8 cellular contexts compared by ENCODE assay signal in genomic region chr17:81221842-81222619, GRCh38. TPM values are rescaled to one million over a fixed set of nuclear protein-coding genes. Genes with fewer than 3 reads are reported as not detected.
DNase-seq lines count a peak whose midpoint lies in the region; ATAC-seq and TF ChIP-seq lines count a peak whose summit lies in the region.

No MANE protein-coding gene starts in this region.

- no peak overlapping the region for H3K27ac ChIP-seq in left lung
- H3K27ac ChIP-seq in thymus (ENCODE audit: low read depth): no peak overlapping the region

- no peaks in the 10 kb centered on the region for H3K36me3 ChIP-seq in adipocyte (ENCODE audit: control insufficient read depth, insufficient read depth, low read length, severe bottlenecking)
- peaks cover 0 to 14% of the 10 kb centered on the region in 2 donors for H3K36me3 ChIP-seq in left lung
- H3K36me3 ChIP-seq in thymus (ENCODE audit: control insufficient read depth, insufficient read depth): peaks cover 22% of the 10 kb centered on the region

- peaks cover 11% of the 10 kb centered on the region for H3K4me1 Mint-ChIP-seq in activated CD4-positive, alpha-beta T cell treated with anti-CD3 and anti-CD28 coated beads, Interleukin-2, amount 10 ng/mL, durations not matched to agents 24 days and 14 days

- H3K4me1 ChIP-seq in adipocyte (ENCODE audit: control insufficient read depth, insufficient read depth, low read length): peaks cover 13% of the 10 kb centered on the region
- H3K4me1 ChIP-seq in left lung: peaks cover 8 to 25% of the 10 kb centered on the region in 2 donors
- peaks cover 10% of the 10 kb centered on the region for H3K4me1 ChIP-seq in thymus (ENCODE audit: control insufficient read depth, insufficient read depth, low read length)

- no peaks in the 10 kb centered on the region for H3K9me3 Mint-ChIP-seq in activated CD4-positive, alpha-beta T cell treated with anti-CD3 and anti-CD28 coated beads, Interleukin-2, amount 10 ng/mL, durations not matched to agents 24 days and 14 days

- no peak for DNase-seq in activated CD4-positive, alpha-beta T cell treated with anti-CD3 and anti-CD28 coated beads, Interleukin-2, amount 10 ng/mL, durations not matched to agents 24 days and 14 days
- no peak for DNase-seq in activated CD4-positive, alpha-beta T cell treated with anti-CD3 and anti-CD28 coated beads for 4 hours
- DNase-seq in adipocyte (ENCODE audit: low read depth) (peak; percentile 17), left lung (peak in 1 of 2 donors; percentile 68), iPS-NIHi11 (ENCODE audit: low spot score) (no peak)

- 44% methylated on average over 24 of the region's 24 CpGs for WGBS in thymus

- no peak for ATAC-seq in left lung
- ATAC-seq in GM18519 (IDR thresholded peaks at IDR 0.05; ENCODE audit: low FRiP score, unreplicated experiment): no peak
- no peak for ATAC-seq in GM18868 (IDR thresholded peaks at IDR 0.05; ENCODE audit: unreplicated experiment)

- H3K27ac Mint-ChIP-seq in activated CD4-positive, alpha-beta T cell treated with anti-CD3 and anti-CD28 coated beads, Interleukin-2, amount 10 ng/mL, durations not matched to agents 24 days and 14 days: no peak overlapping the region

- no peak for TF ChIP-seq CTCF in left lung (IDR thresholded peaks at IDR 0.05)

- intact Hi-C loops in activated CD4-positive, alpha-beta T cell treated with anti-CD3 and anti-CD28 coated beads, Interleukin-2, amount 10 ng/mL, durations not matched to agents 24 days and 14 days (cut with micrococcal nuclease): no loop called here
- intact Hi-C loops in left lung (cut with DNase I): no loop called here

- peak overlapping the region; percentile 79 for H3K9ac ChIP-seq in adipocyte (ENCODE audit: low read length)

- H3K9me3 ChIP-seq in adipocyte (ENCODE audit: control insufficient read depth, low read length) (peaks cover 1% of the 10 kb centered on the region), left lung (peaks cover 0 to under 1% of the 10 kb centered on the region in 2 donors), thymus (ENCODE audit: control insufficient read depth) (no peaks in the 10 kb centered on the region)

- H3K36me3 Mint-ChIP-seq in activated CD4-positive, alpha-beta T cell treated with anti-CD3 and anti-CD28 coated beads, Interleukin-2, amount 10 ng/mL, durations not matched to agents 24 days and 14 days (ENCODE audit: low read depth): peaks cover 2% of the 10 kb centered on the region

- H3K4me3 ChIP-seq in adipocyte (ENCODE audit: low read length): peak overlapping the region; percentile 82
- H3K4me3 ChIP-seq in left lung: peak overlapping the region; percentile 75 to 80
- peak overlapping the region; percentile 80 for H3K4me3 ChIP-seq in thymus (ENCODE audit: low read length)

- H3K27me3 Mint-ChIP-seq in activated CD4-positive, alpha-beta T cell treated with anti-CD3 and anti-CD28 coated beads, Interleukin-2, amount 10 ng/mL, durations not matched to agents 24 days and 14 days: peaks cover 2% of the 10 kb centered on the region

- H3K27me3 ChIP-seq in adipocyte (replicated peaks; ENCODE audit: control insufficient read depth, insufficient read depth, low read length) (no peaks in the 10 kb centered on the region), left lung (no peaks in the 10 kb centered on the region), thymus (ENCODE audit: control insufficient read depth, insufficient read depth) (peaks cover 3% of the 10 kb centered on the region)

- H3K4me3 Mint-ChIP-seq in activated CD4-positive, alpha-beta T cell treated with anti-CD3 and anti-CD28 coated beads, Interleukin-2, amount 10 ng/mL, durations not matched to agents 24 days and 14 days: peak overlapping the region; percentile 85

RNA-seq across cellular contexts. Expression of gene CEP131, which starts 0.7 kb away (rescaled TPM):
- total RNA-seq in activated CD4-positive, alpha-beta T cell treated with anti-CD3 and anti-CD28 coated beads, Interleukin-2, amount 10 ng/mL, durations not matched to agents 24 days and 14 days: 15.6 and 18.0 TPM in 2 replicates
- total RNA-seq in left lung: 1 to 10 TPM; 7.7 to 9.0 TPM
- polyA plus RNA-seq in thymus: 13.3 TPM

RNA-seq across cellular contexts. Expression of gene TEPSIN, which starts 16.8 kb away (rescaled TPM):
- 36.4 and 40.0 TPM in 2 replicates for total RNA-seq in activated CD4-positive, alpha-beta T cell treated with anti-CD3 and anti-CD28 coated beads, Interleukin-2, amount 10 ng/mL, durations not matched to agents 24 days and 14 days
- total RNA-seq in left lung: 10 to 100 TPM; 32.3 to 41.2 TPM
- 85.3 TPM for polyA plus RNA-seq in thymus

RNA-seq across cellular contexts. Expression of gene NDUFAF8, which starts 17.1 kb away (rescaled TPM):
- 73.6 and 77.1 TPM in 2 replicates for total RNA-seq in activated CD4-positive, alpha-beta T cell treated with anti-CD3 and anti-CD28 coated beads, Interleukin-2, amount 10 ng/mL, durations not matched to agents 24 days and 14 days
- total RNA-seq in left lung: 10 to 100 TPM; 38.3 to 42.2 TPM
- 47.1 TPM for polyA plus RNA-seq in thymus

RNA-seq across cellular contexts. Expression of gene AATK, which starts 56.0 kb away (rescaled TPM):
- 0.42 and 0.78 TPM in 2 replicates for total RNA-seq in activated CD4-positive, alpha-beta T cell treated with anti-CD3 and anti-CD28 coated beads, Interleukin-2, amount 10 ng/mL, durations not matched to agents 24 days and 14 days
- 10 to 100 TPM; 26.7 to 48.5 TPM for total RNA-seq in left lung
- polyA plus RNA-seq in thymus: 1.9 TPM

RNA-seq across cellular contexts. Expression of gene PVALEF, which starts 56.7 kb away (rescaled TPM):
- total RNA-seq in activated CD4-positive, alpha-beta T cell treated with anti-CD3 and anti-CD28 coated beads, Interleukin-2, amount 10 ng/mL, durations not matched to agents 24 days and 14 days: not detected in 2 replicates
- total RNA-seq in left lung: not detected
- polyA plus RNA-seq in thymus: 0.02 TPM
